In genomic region chr9:80806675-80807074, GRCh38 we compare ENCODE assay signal across 36 cellular contexts.
"Had no signal": no experiment of that assay in that cellular context is flagged by ENCODE, and none has a peak within 500 bp of the region (broad histone marks: within the 10 kb centered on the region; RNA-seq: fewer than 3 reads in every experiment).

No MANE protein-coding gene starts in this region.

- ATAC-seq: activated CD8-positive, alpha-beta T cell treated with anti-CD3 and anti-CD28 coated beads for 36 hours; activated naive CD8-positive, alpha-beta T cell treated with anti-CD3 and anti-CD28 coated beads, Interleukin-2, amount 50 U/mL, for 24 hours had no signal

- FAIRE-seq: bronchial epithelial cell, TTC549 had no signal

- H3K4me1 ChIP-seq: ascending aorta had no signal

- H3K27ac Mint-ChIP-seq: activated B cell treated with CpG ODN at 0.5 μM for 24 hours; activated CD4-positive, alpha-beta memory T cell treated with anti-CD3 and anti-CD28 coated beads for 36 hours; activated CD4-positive, alpha-beta T cell treated with anti-CD3 and anti-CD28 coated beads, Interleukin-2, amount 10 ng/mL, durations not matched to agents 24 days and 14 days; activated CD8-positive, alpha-beta T cell treated with anti-CD3 and anti-CD28 coated beads for 36 hours; activated naive CD4-positive, alpha-beta T cell treated with anti-CD3 and anti-CD28 coated beads, Interleukin-2, amount 10 ng/mL, durations not matched to agents 7 days and 5 days; activated naive CD4-positive, alpha-beta T cell treated with anti-CD3 and anti-CD28 coated beads, Interleukin-2, amount 50 U/mL, for 24 hours; activated naive CD8-positive, alpha-beta T cell; activated naive CD8-positive, alpha-beta T cell treated with anti-CD3 and anti-CD28 coated beads, Interleukin-2, amount 10 ng/mL, durations not matched to agents 7 days and 5 days; activated naive CD8-positive, alpha-beta T cell treated with anti-CD3 and anti-CD28 coated beads, Interleukin-2, amount 50 U/mL, for 24 hours; activated T-cell treated with anti-CD3 and anti-CD28 coated beads, Interleukin-2, amount 50 U/mL, for 24 hours; activated T-helper 2 cell treated with anti-CD3 and anti-CD28 coated beads, Interferon-gamma antibody, Interleukin-2, Interleukin-4, amounts not matched to agents 10 μg/mL and 5 μg/mL and 100 μg/mL, durations not matched to agents 14 hours and 24 hours and 36 hours; brain; T-helper 1 cell treated with Interleukin-12 subunit alpha and Interleukin-12 subunit beta and Interleukin-4 antibody, amounts not matched to agents 30 μg/mL and 1 μg/mL, for 36 hours; T-helper 2 cell treated with Interferon-gamma antibody and Interleukin-4, amounts not matched to agents 5 μg/mL and 100 μg/mL, for 36 hours had no signal

- H3K27ac ChIP-seq: ascending aorta, cardiac muscle cell, VCaP had no signal

- H3K4me3 ChIP-seq: ascending aorta, cardiac muscle cell had no signal

- H3K9me3 Mint-ChIP-seq: activated B cell treated with CpG ODN at 0.5 μM for 24 hours; activated CD4-positive, alpha-beta memory T cell treated with anti-CD3 and anti-CD28 coated beads for 36 hours; activated CD8-positive, alpha-beta T cell treated with anti-CD3 and anti-CD28 coated beads for 36 hours; activated naive CD4-positive, alpha-beta T cell treated with anti-CD3 and anti-CD28 coated beads, Interleukin-2, amount 10 ng/mL, durations not matched to agents 7 days and 5 days; activated naive CD4-positive, alpha-beta T cell treated with anti-CD3 and anti-CD28 coated beads, Interleukin-2, amount 50 U/mL, for 24 hours; activated T-cell treated with anti-CD3 and anti-CD28 coated beads, Interleukin-2, amount 50 U/mL, for 24 hours; brain; T-helper 1 cell treated with Interleukin-12 subunit alpha and Interleukin-12 subunit beta and Interleukin-4 antibody, amounts not matched to agents 30 μg/mL and 1 μg/mL, for 36 hours; T-helper 2 cell treated with Interferon-gamma antibody and Interleukin-4, amounts not matched to agents 5 μg/mL and 100 μg/mL, for 36 hours had no signal

- DNase-seq: activated B cell treated with CpG ODN at 0.5 μM for 24 hours; activated CD4-positive, alpha-beta memory T cell treated with anti-CD3 and anti-CD28 coated beads for 36 hours; activated CD4-positive, alpha-beta T cell treated with anti-CD3 and anti-CD28 coated beads for 4 hours; activated CD4-positive, alpha-beta T cell treated with anti-CD3 and anti-CD28 coated beads, Interleukin-2, amount 10 ng/mL, durations not matched to agents 24 days and 14 days; activated CD4-positive, alpha-beta T cell treated with anti-CD3 and anti-CD28 coated beads, Interleukin-2, amount 50 U/mL, for 1 hour; activated CD4-positive, alpha-beta T cell treated with anti-CD3 and anti-CD28 coated beads, Interleukin-2, amount 50 U/mL, for 4 hours; activated CD4-positive, CD25-positive, alpha-beta regulatory T cell treated with anti-CD3 and anti-CD28 coated beads, Interleukin-2, amount 50 U/mL, for 72 hours; activated CD8-positive, alpha-beta memory T cell treated with anti-CD3 and anti-CD28 coated beads, Interleukin-2, amount 50 U/mL, for 48 hours; activated CD8-positive, alpha-beta T cell treated with anti-CD3 and anti-CD28 coated beads for 36 hours; activated effector memory CD4-positive, alpha-beta T cell treated with Interleukin-2 at 50 U/mL for 16 hours; activated gamma-delta T cell; activated naive CD4-positive, alpha-beta T cell treated with anti-CD3 and anti-CD28 coated beads, Interleukin-2, amount 10 ng/mL, durations not matched to agents 7 days and 5 days; activated naive CD4-positive, alpha-beta T cell treated with Interleukin-2 at 50 U/mL for 16 hours; activated naive CD8-positive, alpha-beta T cell treated with anti-CD3 and anti-CD28 coated beads, Interleukin-2, amount 10 ng/mL, durations not matched to agents 7 days and 5 days; activated naive CD8-positive, alpha-beta T cell treated with anti-CD3 and anti-CD28 coated beads, Interleukin-2, amount 50 U/mL, for 24 hours; activated T-cell treated with anti-CD3 and anti-CD28 coated beads, Interleukin-2, amount 50 U/mL, for 24 hours; activated T-cell treated with anti-CD3 and anti-CD28 coated beads, Interleukin-2, amount 50 U/mL, for 48 hours; amygdala; anterior cingulate cortex; caudate nucleus; cerebellar nuclear complex; T-helper 1 cell; T-helper 2 cell; T-helper 9 cell had no signal

- H3K36me3 ChIP-seq: ascending aorta, cardiac muscle cell had no signal

- H3K4me3 Mint-ChIP-seq: activated B cell treated with CpG ODN at 0.5 μM for 24 hours; activated CD4-positive, alpha-beta memory T cell treated with anti-CD3 and anti-CD28 coated beads for 36 hours; activated CD4-positive, alpha-beta T cell treated with anti-CD3 and anti-CD28 coated beads, Interleukin-2, amount 10 ng/mL, durations not matched to agents 24 days and 14 days; activated CD8-positive, alpha-beta T cell treated with anti-CD3 and anti-CD28 coated beads for 36 hours; activated naive CD4-positive, alpha-beta T cell treated with anti-CD3 and anti-CD28 coated beads, Interleukin-2, amount 10 ng/mL, durations not matched to agents 7 days and 5 days; activated naive CD4-positive, alpha-beta T cell treated with anti-CD3 and anti-CD28 coated beads, Interleukin-2, amount 50 U/mL, for 24 hours; activated naive CD8-positive, alpha-beta T cell; activated naive CD8-positive, alpha-beta T cell treated with anti-CD3 and anti-CD28 coated beads, Interleukin-2, amount 10 ng/mL, durations not matched to agents 7 days and 5 days; activated naive CD8-positive, alpha-beta T cell treated with anti-CD3 and anti-CD28 coated beads, Interleukin-2, amount 50 U/mL, for 24 hours; activated T-cell treated with anti-CD3 and anti-CD28 coated beads, Interleukin-2, amount 50 U/mL, for 24 hours; brain; central memory CD8-positive, alpha-beta T cell; T-helper 1 cell treated with Interleukin-12 subunit alpha and Interleukin-12 subunit beta and Interleukin-4 antibody, amounts not matched to agents 30 μg/mL and 1 μg/mL, for 36 hours; T-helper 2 cell treated with Interferon-gamma antibody and Interleukin-4, amounts not matched to agents 5 μg/mL and 100 μg/mL, for 36 hours had no signal

- H3K36me3 Mint-ChIP-seq: activated CD4-positive, alpha-beta memory T cell treated with anti-CD3 and anti-CD28 coated beads for 36 hours; activated naive CD4-positive, alpha-beta T cell treated with anti-CD3 and anti-CD28 coated beads, Interleukin-2, amount 10 ng/mL, durations not matched to agents 7 days and 5 days; activated naive CD4-positive, alpha-beta T cell treated with anti-CD3 and anti-CD28 coated beads, Interleukin-2, amount 50 U/mL, for 24 hours; activated naive CD8-positive, alpha-beta T cell; activated naive CD8-positive, alpha-beta T cell treated with anti-CD3 and anti-CD28 coated beads, Interleukin-2, amount 10 ng/mL, durations not matched to agents 7 days and 5 days; brain had no signal

- H3K27me3 ChIP-seq: ascending aorta, cardiac muscle cell had no signal

- H3K27me3 Mint-ChIP-seq: activated B cell treated with CpG ODN at 0.5 μM for 24 hours; activated CD4-positive, alpha-beta memory T cell treated with anti-CD3 and anti-CD28 coated beads for 36 hours; activated CD4-positive, alpha-beta T cell treated with anti-CD3 and anti-CD28 coated beads, Interleukin-2, amount 10 ng/mL, durations not matched to agents 24 days and 14 days; activated CD8-positive, alpha-beta T cell treated with anti-CD3 and anti-CD28 coated beads for 36 hours; activated naive CD4-positive, alpha-beta T cell treated with anti-CD3 and anti-CD28 coated beads, Interleukin-2, amount 10 ng/mL, durations not matched to agents 7 days and 5 days; activated naive CD4-positive, alpha-beta T cell treated with anti-CD3 and anti-CD28 coated beads, Interleukin-2, amount 50 U/mL, for 24 hours; activated naive CD8-positive, alpha-beta T cell; activated naive CD8-positive, alpha-beta T cell treated with anti-CD3 and anti-CD28 coated beads, Interleukin-2, amount 10 ng/mL, durations not matched to agents 7 days and 5 days; activated naive CD8-positive, alpha-beta T cell treated with anti-CD3 and anti-CD28 coated beads, Interleukin-2, amount 50 U/mL, for 24 hours; activated T-cell treated with anti-CD3 and anti-CD28 coated beads, Interleukin-2, amount 50 U/mL, for 24 hours; brain; central memory CD8-positive, alpha-beta T cell had no signal

- H3K9me3 ChIP-seq: ascending aorta had no signal

- H3K4me1 Mint-ChIP-seq: activated B cell treated with CpG ODN at 0.5 μM for 24 hours; activated CD4-positive, alpha-beta T cell treated with anti-CD3 and anti-CD28 coated beads, Interleukin-2, amount 10 ng/mL, durations not matched to agents 24 days and 14 days; activated naive CD4-positive, alpha-beta T cell treated with anti-CD3 and anti-CD28 coated beads, Interleukin-2, amount 10 ng/mL, durations not matched to agents 7 days and 5 days; activated naive CD4-positive, alpha-beta T cell treated with anti-CD3 and anti-CD28 coated beads, Interleukin-2, amount 50 U/mL, for 24 hours; activated naive CD8-positive, alpha-beta T cell treated with anti-CD3 and anti-CD28 coated beads, Interleukin-2, amount 10 ng/mL, durations not matched to agents 7 days and 5 days; activated naive CD8-positive, alpha-beta T cell treated with anti-CD3 and anti-CD28 coated beads, Interleukin-2, amount 50 U/mL, for 24 hours; brain; central memory CD8-positive, alpha-beta T cell had no signal
